In genomic region chr15:89243691-89244511, GRCh38 we compare ENCODE assay signal across 8 cellular contexts. TPM values are rescaled to one million over a fixed set of nuclear protein-coding genes. Genes with fewer than 3 reads are reported as not detected.
DNase-seq lines count a peak whose midpoint lies in the region; ATAC-seq and TF ChIP-seq lines count a peak whose summit lies in the region.

Gene FANCI (plus strand): TSS chr15:89243979. CDS start chr15:89247648, 3,669 bp downstream.

- 0% methylated on average over 25 of the region's 66 CpGs; no CpG with 5 or more reads in 1 of the 2 experiments for WGBS in IMR-90 (ENCODE audit: extremely low coverage in 2 of 2, insufficient read length in 1 of 2), 2 experiments

- TF ChIP-seq CTCF in IMR-90 (conservative IDR thresholded peaks at IDR 0.05; ENCODE audit: low read depth, low read length) (peak; percentile 63), OCI-LY7 (conservative IDR thresholded peaks at IDR 0.05; ENCODE audit: low read length) (peak; percentile 78)

- ATAC-seq in GM21528 (IDR thresholded peaks at IDR 0.05; ENCODE audit: low FRiP score, unreplicated experiment) (peak; percentile 93), IMR-90 (ENCODE audit: low read depth) (peak; percentile 99)

- no peak for TF ChIP-seq POLR2A in IMR-90 (IDR thresholded peaks at IDR 0.05; ENCODE audit: low read depth, low read length)

- H3K4me3 ChIP-seq in IMR-90 (ENCODE audit: insufficient read depth, low read depth, low read length), result peak within 1 kb of the TSS; percentile 87
- H3K4me3 ChIP-seq in OCI-LY7 (ENCODE audit: low read depth, low read length, poor library complexity, severe bottlenecking), result peak within 1 kb of the TSS; percentile 79

- H4K5ac ChIP-seq in IMR-90 (ENCODE audit: low read depth, low read length), result peak within 1 kb of the TSS; percentile 95

- H4K20me1 ChIP-seq in IMR-90 (ENCODE audit: insufficient read depth, low read length) (no peaks in the 10 kb centered on the region), OCI-LY7 (ENCODE audit: insufficient read depth, low read length) (peaks cover 11% of the 10 kb centered on the region; the same call in 1 of the 2 replicates)

- peak; percentile 69 for DNase-seq in DMS153 (lab: John Stamatoyannopoulos, UW)
- peak; percentile 90 for DNase-seq in IMR-90
- peak; percentile 97 for DNase-seq in OCI-LY7 (ENCODE audit: low spot score)
- peak; percentile 96 for DNase-seq in activated T-cell treated with anti-CD3 and anti-CD28 coated beads for 24 hours (ENCODE audit: low read depth)
- DNase-seq in epithelial cell of prostate (ENCODE audit: low read depth, low spot score), result peak; percentile 69
- DNase-seq in mucosa of gallbladder (ENCODE audit: low spot score), result peak; percentile 97
- DNase-seq in stimulated activated CD8-positive, alpha-beta memory T cell treated with anti-CD3 and anti-CD28 coated beads, Interleukin-4, amount 100 ng/mL, for 4 hours (ENCODE audit: low read depth in 2 of 2, low spot score in 1 of 2), result peak; percentile 91 to 97

- no peaks in the 10 kb centered on the region for H3K36me3 ChIP-seq in IMR-90 (ENCODE audit: control insufficient read depth, insufficient read depth, low read length)
- H3K36me3 ChIP-seq in OCI-LY7 (ENCODE audit: insufficient read depth, low read length), result peaks cover 35% of the 10 kb centered on the region

- dilution Hi-C loops in IMR-90 (cut with HindIII; ENCODE audit: low sequenced_read_pairs, unreplicated experiment), result no loop called here

- POLR2A ChIA-PET in IMR-90 (lab: Charles Lee; ENCODE audit: unreplicated experiment) (no interaction called here), OCI-LY7 (lab: Charles Lee) (interaction anchor here (0.6 to 1.9 kb wide), 7 partner anchors 9 to 156 kb away, joined by 3 to 9 read pairs (median 4); partner anchors contain the start of gene ABHD2)

- H3K56ac ChIP-seq in IMR-90 (ENCODE audit: extremely low read depth, insufficient read depth, low read length), result peak within 1 kb of the TSS; percentile 65

- CTCF ChIA-PET in IMR-90 (lab: Yijun Ruan, JAX) (interaction anchor here (0.9 to 2.6 kb wide), 4 partner anchors 9 to 37 kb away, joined by 3 to 13 read pairs (median 8); no protein-coding TSS in a partner anchor), OCI-LY7 (lab: Charles Lee; ENCODE audit: unreplicated experiment) (interaction anchor here (0.7 kb wide), 1 partner anchor 37 kb away, joined by 4 read pairs; no protein-coding TSS in a partner anchor)

- H3K23ac ChIP-seq in IMR-90 (ENCODE audit: low read depth, low read length), result peak within 1 kb of the TSS; percentile 92

- peak within 1 kb of the TSS; percentile 78 for H3K9ac ChIP-seq in IMR-90 (ENCODE audit: low read depth, low read length)

- H3K79me2 ChIP-seq in OCI-LY7 (ENCODE audit: insufficient read depth, low read depth, low read length), result peaks cover 46% of the 10 kb centered on the region

- peaks cover 3% of the 10 kb centered on the region for H3K4me1 ChIP-seq in IMR-90 (ENCODE audit: control insufficient read depth, insufficient read depth, low read length)
- H3K4me1 ChIP-seq in OCI-LY7 (ENCODE audit: insufficient read depth, low read length, poor library complexity, severe bottlenecking), result peaks cover 20% of the 10 kb centered on the region

- H2BK15ac ChIP-seq in IMR-90 (ENCODE audit: low read depth, low read length), result peak within 1 kb of the TSS; percentile 78; the same call in 2 of the 3 replicates

- H3K9me3 ChIP-seq in IMR-90 (ENCODE audit: control insufficient read depth, insufficient read depth, low read length), result no peaks in the 10 kb centered on the region
- peaks cover 11% of the 10 kb centered on the region; the same call in 1 of the 2 replicates for H3K9me3 ChIP-seq in OCI-LY7 (ENCODE audit: low read length)

- H3K9me2 ChIP-seq in OCI-LY7 (ENCODE audit: insufficient read depth, low read length), result no peaks in the 10 kb centered on the region

- H3K9me1 ChIP-seq in IMR-90 (ENCODE audit: insufficient read depth, low read length), result peaks cover 3% of the 10 kb centered on the region; the same call in 1 of the 2 replicates

- H4K8ac ChIP-seq in IMR-90 (ENCODE audit: low read depth in 2 of 2, low read length in 2 of 2), result peak within 1 kb of the TSS; percentile 94 to 97

- H3K27ac ChIP-seq in IMR-90 (ENCODE audit: insufficient read depth, low read length), result peak within 1 kb of the TSS; percentile 46
- H3K27ac ChIP-seq in OCI-LY7 (ENCODE audit: low read depth, low read length, poor library complexity, severe bottlenecking), result peak within 1 kb of the TSS; percentile 88
- H3K27ac ChIP-seq in epithelial cell of prostate, result peak within 1 kb of the TSS; percentile 57

- H3K14ac ChIP-seq in IMR-90 (replicated peaks; ENCODE audit: low read depth, low read length), result peak within 1 kb of the TSS; percentile 96

- H3K79me1 ChIP-seq in IMR-90 (ENCODE audit: low read depth in 1 of 2, low read length in 2 of 2), result peaks cover 19 to 25% of the 10 kb centered on the region in 2 experiments

- H2AK9ac ChIP-seq in IMR-90 (replicated peaks; ENCODE audit: low read depth, low read length, poor library complexity), result peak within 1 kb of the TSS; percentile 96

- H2AFZ ChIP-seq in IMR-90 (replicated peaks; ENCODE audit: low read length, poor library complexity) (peak within 1 kb of the TSS; percentile 99), OCI-LY7 (ENCODE audit: low read length) (peak within 1 kb of the TSS; percentile 97)

- H4K91ac ChIP-seq in IMR-90 (ENCODE audit: insufficient read depth, low read depth, low read length), result peak within 1 kb of the TSS; percentile 90

- H3K18ac ChIP-seq in IMR-90 (ENCODE audit: low read depth, low read length), result peak within 1 kb of the TSS; percentile 72

- BruUV-seq in IMR-90 (replicated peaks; lab: Mats Ljungman, UMichigan), result TSS peak; percentile 56
- BruUV-seq in OCI-LY7 (replicated peaks; lab: Mats Ljungman, UMichigan), result TSS peak; percentile 67

- peak within 1 kb of the TSS; percentile 90 for H3K4ac ChIP-seq in IMR-90 (ENCODE audit: low read depth, low read length)

- in situ Hi-C loops in IMR-90 (cut with MboI; ENCODE audit: low sequenced_read_pairs), result no loop called here

- H2BK20ac ChIP-seq in IMR-90 (ENCODE audit: low read depth, low read length), result peak within 1 kb of the TSS; percentile 69; the same call in 1 of the 2 replicates

- peak within 1 kb of the TSS; percentile 35 for H2BK5ac ChIP-seq in IMR-90 (ENCODE audit: low read depth, low read length, poor library complexity, severe bottlenecking)

- intact Hi-C loops in IMR-90 (cut with micrococcal nuclease), result loop anchor here (1.0 kb wide), 1 partner anchor 37 kb away; no protein-coding TSS in a partner anchor
- intact Hi-C loops in OCI-LY7 (cut with micrococcal nuclease; ENCODE audit: unreplicated experiment), result loop anchor here (1.0 kb wide), 1 partner anchor 90 kb away; the partner anchor contains the start of gene POLG

- H3K4me2 ChIP-seq in IMR-90 (ENCODE audit: low read depth, low read length) (peak within 1 kb of the TSS; percentile 95), OCI-LY7 (ENCODE audit: low read length) (peak within 1 kb of the TSS; percentile 72)

- TF ChIP-seq RAD21 in IMR-90 (IDR thresholded peaks at IDR 0.05; ENCODE audit: low read length), result peak; percentile 53

- peak within 1 kb of the TSS; percentile 48 for H2AK5ac ChIP-seq in IMR-90 (ENCODE audit: low read depth, low read length)

- peak within 1 kb of the TSS; percentile 85 for H2BK120ac ChIP-seq in IMR-90 (ENCODE audit: low read depth, low read length)

- H3K27me3 ChIP-seq in IMR-90 (ENCODE audit: control insufficient read depth, insufficient read depth, low read length), result no peaks in the 10 kb centered on the region

TF ChIP-seq in IMR-90, 13 proteins besides CTCF, POLR2A, EP300 and RAD21:
- TF ChIP-seq BHLHE40 (IDR thresholded peaks at IDR 0.05; ENCODE audit: low read depth, low read length) (peak; percentile 95), MAZ (IDR thresholded peaks at IDR 0.05; ENCODE audit: borderline replicate concordance, low read depth, low read length) (peak; percentile 27; the same call in 1 of the 2 replicates), FOS (IDR thresholded peaks at IDR 0.05; ENCODE audit: low read depth, low read length) (no peak), MXI1 (IDR thresholded peaks at IDR 0.05; ENCODE audit: borderline replicate concordance, low read depth, low read length) (peak; percentile 92)

RNA-seq across cellular contexts. Expression of gene FANCI, which starts in this region (rescaled TPM):
- 25.6 and 34.2 TPM in 2 replicates for total RNA-seq in IMR-90 (2012; rRNA removed)
- polyA plus RNA-seq in IMR-90 (2012; rRNA removed), result 11.6 and 13.2 TPM in 2 replicates
- polyA plus RNA-seq in IMR-90 (2012; cell fraction: cytosol; rRNA removed), result 1.8 and 4.1 TPM in 2 replicates
- 3.0 and 18.5 TPM in 2 replicates for polyA plus RNA-seq in IMR-90 (2012; cell fraction: nucleus; rRNA removed; ENCODE audit: low replicate concordance)
- total RNA-seq in OCI-LY7 (2014; rRNA removed; shearing (Covaris generic)), result 112 and 118 TPM in 2 replicates
- 211 and 231 TPM in 2 replicates for total RNA-seq in OCI-LY7 (2022)
- 6.2 TPM for total RNA-seq in mucosa of gallbladder

Comparison
In these comparisons a context has a peak if more than half of its experiments do, and no peak if none do; other contexts are left out.
1. Peak in every context shown above with its lines: DNase-seq, ATAC-seq, H3K4me3 ChIP-seq and H3K27ac ChIP-seq.